In the genomic region with DNA sequence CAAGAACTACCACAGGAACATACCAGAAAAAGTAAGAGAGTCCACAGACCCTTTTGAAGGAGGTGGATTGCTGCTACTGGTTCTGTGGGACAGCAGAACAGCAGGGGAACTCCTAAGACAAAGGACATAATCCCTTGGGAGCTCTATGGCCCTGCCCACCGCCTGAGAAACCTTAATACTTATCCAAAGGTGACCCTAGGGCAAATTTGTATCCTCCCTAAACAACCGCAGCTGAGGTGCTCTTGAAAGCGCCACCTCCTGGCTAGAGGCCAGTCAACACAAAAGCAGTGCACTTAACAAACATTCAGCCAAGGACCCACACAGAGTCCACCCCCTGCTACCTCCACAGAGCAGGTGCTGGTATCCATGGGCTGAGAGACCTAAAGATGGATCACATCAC, we compare ENCODE assay signal across 19 cellular contexts.
A peak's percentile ranks its signal among the peaks of the same experiment; 100 is the strongest.
DNase-seq lines count a peak whose midpoint lies in the region; ATAC-seq and TF ChIP-seq lines count a peak whose summit lies in the region.
"Had no signal": no experiment of that assay in that cellular context is flagged by ENCODE, and none has a peak within 500 bp of the region (broad histone marks: within the 10 kb centered on the region; RNA-seq: fewer than 3 reads in every experiment).

No MANE protein-coding gene starts in this region.

- H2AFZ ChIP-seq in OCI-LY1 (ENCODE audit: low read length) (no peak overlapping the region), GM23248 (no peak overlapping the region)

- H4K20me1 ChIP-seq in OCI-LY1 (ENCODE audit: insufficient read depth, low read length) = no peaks in the 10 kb centered on the region
- no peaks in the 10 kb centered on the region for H4K20me1 ChIP-seq in GM23248 (ENCODE audit: insufficient read depth)

- intact Hi-C loops in activated naive CD4-positive, alpha-beta T cell treated with anti-CD3 and anti-CD28 coated beads for 36 hours (cut with micrococcal nuclease) = no loop called here
- intact Hi-C loops in psoas muscle (cut with DNase I) = no loop called here

- H3K79me2 ChIP-seq in OCI-LY1 (ENCODE audit: insufficient read depth, low read length) (no peaks in the 10 kb centered on the region), GM23248 (ENCODE audit: insufficient read depth) (no peaks in the 10 kb centered on the region)

- TF ChIP-seq CTCF in OCI-LY1 (IDR thresholded peaks at IDR 0.05; ENCODE audit: low read length) (peak; percentile 26; the same call in 1 of the 2 replicates), psoas muscle (IDR thresholded peaks at IDR 0.05) (no peak)

- no peaks in the 10 kb centered on the region for H3K36me3 Mint-ChIP-seq in activated naive CD4-positive, alpha-beta T cell treated with anti-CD3 and anti-CD28 coated beads for 36 hours (ENCODE audit: low read depth)
- H3K36me3 Mint-ChIP-seq: natural killer cell treated with Interleukin-12 subunit alpha and Interleukin-12 subunit beta and Interleukin-15 and Interleukin-18, amount 100 ng/mL, for 72 hours had no signal

- no peak overlapping the region for H3K27ac Mint-ChIP-seq in activated naive CD4-positive, alpha-beta T cell treated with anti-CD3 and anti-CD28 coated beads for 36 hours
- H3K27ac Mint-ChIP-seq: immature natural killer cell; natural killer cell treated with Interleukin-12 subunit alpha and Interleukin-12 subunit beta and Interleukin-15 and Interleukin-18, amount 100 ng/mL, for 72 hours; T-helper 1 cell treated with Interleukin-12 subunit alpha and Interleukin-12 subunit beta and Interleukin-4 antibody, amounts not matched to agents 30 μg/mL and 1 μg/mL, for 36 hours had no signal

- H3K27ac ChIP-seq in OCI-LY1 (ENCODE audit: low read depth, low read length, poor library complexity, severe bottlenecking) = no peak overlapping the region
- no peak overlapping the region for H3K27ac ChIP-seq in GM23248
- no peak overlapping the region for H3K27ac ChIP-seq in psoas muscle
- H3K27ac ChIP-seq: colonic mucosa, upper lobe of left lung had no signal

- ATAC-seq in HG03025 (IDR thresholded peaks at IDR 0.05; ENCODE audit: low FRiP score, unreplicated experiment) (peak; percentile 53), psoas muscle (no peak)
- ATAC-seq: natural killer cell treated with Interleukin-12 subunit alpha and Interleukin-12 subunit beta and Interleukin-15 and Interleukin-18, amount 100 ng/mL, for 72 hours had no signal

- H3K4me3 ChIP-seq in OCI-LY1 (ENCODE audit: low read depth, low read length, poor library complexity, severe bottlenecking) (no peak overlapping the region), GM23248 (no peak overlapping the region), psoas muscle (no peak overlapping the region)
- H3K4me3 ChIP-seq: colonic mucosa, upper lobe of left lung had no signal

- H3K9me2 ChIP-seq in OCI-LY1 (ENCODE audit: low read depth, low read length) (no peaks in the 10 kb centered on the region), GM23248 (ENCODE audit: insufficient read depth) (no peaks in the 10 kb centered on the region)

- H3F3A ChIP-seq in OCI-LY1 (ENCODE audit: insufficient read depth, low read length) (no peaks in the 10 kb centered on the region), GM23248 (ENCODE audit: insufficient read depth) (no peaks in the 10 kb centered on the region)

- WGBS in GM23248 (ENCODE audit: low coverage in 1 of 2, low lambda C conversion rate in 2 of 2, missing lambda C conversion rate in 2 of 2), 2 experiments = 24 to 39% methylated on average over 3 of the region's 3 CpGs
- WGBS in psoas muscle, 3 donors = 62 to 71% (median 70%) methylated on average over 3 of the region's 3 CpGs

- H3K4me3 Mint-ChIP-seq in activated naive CD4-positive, alpha-beta T cell treated with anti-CD3 and anti-CD28 coated beads for 36 hours = no peak overlapping the region
- H3K4me3 Mint-ChIP-seq: immature natural killer cell; natural killer cell treated with Interleukin-12 subunit alpha and Interleukin-12 subunit beta and Interleukin-15 and Interleukin-18, amount 100 ng/mL, for 72 hours; T-helper 1 cell treated with Interleukin-12 subunit alpha and Interleukin-12 subunit beta and Interleukin-4 antibody, amounts not matched to agents 30 μg/mL and 1 μg/mL, for 36 hours had no signal

- H3K9ac ChIP-seq in OCI-LY1 (ENCODE audit: low read length) (no peak overlapping the region), GM23248 (no peak overlapping the region)

- H3K27me3 ChIP-seq in OCI-LY1 (ENCODE audit: insufficient read depth, low read length) (no peaks in the 10 kb centered on the region), GM23248 (replicated peaks; ENCODE audit: insufficient read depth) (no peaks in the 10 kb centered on the region), psoas muscle (ENCODE audit: insufficient read depth in 3 of 3, low read length in 2 of 3) (no peaks in the 10 kb centered on the region)
- H3K27me3 ChIP-seq: colonic mucosa, upper lobe of left lung had no signal

- H3K36me3 ChIP-seq in OCI-LY1 (ENCODE audit: insufficient read depth, low read length) (no peaks in the 10 kb centered on the region; the same call in 1 of the 2 replicates), GM23248 (ENCODE audit: low read depth) (no peaks in the 10 kb centered on the region), psoas muscle (ENCODE audit: insufficient read depth in 1 of 2, low read depth in 1 of 2) (no peaks in the 10 kb centered on the region)
- H3K36me3 ChIP-seq: colonic mucosa, upper lobe of left lung had no signal

- in situ Hi-C loops in GM23248 (cut with MboI) = no loop called here

- CTCF ChIA-PET in activated naive CD4-positive, alpha-beta T cell treated with anti-CD3 and anti-CD28 coated beads for 36 hours (lab: Charles Lee) = no interaction called here

- H3K27me3 Mint-ChIP-seq in activated naive CD4-positive, alpha-beta T cell treated with anti-CD3 and anti-CD28 coated beads for 36 hours (ENCODE audit: low read depth) = no peaks in the 10 kb centered on the region
- H3K27me3 Mint-ChIP-seq: natural killer cell treated with Interleukin-12 subunit alpha and Interleukin-12 subunit beta and Interleukin-15 and Interleukin-18, amount 100 ng/mL, for 72 hours had no signal

- H3K4me1 Mint-ChIP-seq in activated naive CD4-positive, alpha-beta T cell treated with anti-CD3 and anti-CD28 coated beads for 36 hours (ENCODE audit: low read depth) = no peaks in the 10 kb centered on the region
- H3K4me1 Mint-ChIP-seq: immature natural killer cell had no signal

- H3K4me1 ChIP-seq in OCI-LY1 (ENCODE audit: insufficient read depth, low read length, severe bottlenecking) = no peaks in the 10 kb centered on the region
- no peaks in the 10 kb centered on the region for H3K4me1 ChIP-seq in GM23248 (ENCODE audit: insufficient read depth)
- H3K4me1 ChIP-seq in psoas muscle = no peaks in the 10 kb centered on the region
- H3K4me1 ChIP-seq: colonic mucosa, upper lobe of left lung had no signal

- no peak overlapping the region for H3K4me2 ChIP-seq in OCI-LY1 (ENCODE audit: low read length)
- H3K4me2 ChIP-seq in GM23248 (ENCODE audit: unreplicated experiment) = no peak overlapping the region

- DNase-seq in SHP77 (lab: John Stamatoyannopoulos, UW) (peak; percentile 17 to 29), SHP77 treated with DMSO at 0.1 percent for 48 hours (lab: John Stamatoyannopoulos, UW) (no peak), GM23248 (no peak), islet precursor cell (no peak), psoas muscle (no peak)
- DNase-seq in activated naive CD4-positive, alpha-beta T cell treated with anti-CD3 and anti-CD28 coated beads for 36 hours = no peak
- DNase-seq: activated CD8-positive, alpha-beta memory T cell treated with anti-CD3 and anti-CD28 coated beads, Interleukin-2, amount 50 U/mL, for 48 hours; activated naive CD4-positive, alpha-beta T cell; colonic mucosa; GDM1; immature natural killer cell; NCI-H2227 treated with DMSO at 0.1 percent for 48 hours; RPMI8226; stimulated activated naive CD4-positive, alpha-beta T cell; upper lobe of left lung had no signal

- peaks cover 21% of the 10 kb centered on the region for H3K9me3 ChIP-seq in OCI-LY1 (ENCODE audit: low read length)
- H3K9me3 ChIP-seq in GM23248 (ENCODE audit: low read depth) = no peaks in the 10 kb centered on the region
- peaks cover 4% of the 10 kb centered on the region for H3K9me3 ChIP-seq in psoas muscle
- H3K9me3 ChIP-seq: colonic mucosa had no signal

- peaks cover 13% of the 10 kb centered on the region for H3K9me3 Mint-ChIP-seq in activated naive CD4-positive, alpha-beta T cell treated with anti-CD3 and anti-CD28 coated beads for 36 hours

Comparison
In these comparisons a context has a peak if more than half of its experiments do, and no peak if none do; other contexts are left out.
1. DNase-seq: peak in SHP77 (2 of 2); none in SHP77 treated with DMSO at 0.1 percent for 48 hours (single experiment), activated naive CD4-positive, alpha-beta T cell treated with anti-CD3 and anti-CD28 coated beads for 36 hours (single experiment), GM23248 (single experiment), islet precursor cell (single experiment) and psoas muscle (0 of 2).